Comparison of ENCODE assay signal across 8 cellular contexts in genomic region chr17:47695664-47696376, GRCh38. TPM values are rescaled to one million over a fixed set of nuclear protein-coding genes. Genes with fewer than 3 reads are reported as not detected.
DNase-seq lines count a peak whose midpoint lies in the region; ATAC-seq lines count a peak whose summit lies in the region.

No MANE protein-coding gene starts in this region.

- ATAC-seq in CD4-positive, CD25-positive, alpha-beta regulatory T cell (ENCODE audit: low read depth in 2 of 2): no peak
- ATAC-seq in GM19035 (IDR thresholded peaks at IDR 0.05; ENCODE audit: unreplicated experiment) (no peak), HG03439 (IDR thresholded peaks at IDR 0.05; ENCODE audit: unreplicated experiment) (no peak)

- no peaks in the 10 kb centered on the region for H3K36me3 ChIP-seq in CD4-positive, CD25-positive, alpha-beta regulatory T cell (ENCODE audit: control insufficient read depth, insufficient read depth, low read length)
- H3K36me3 ChIP-seq in NT2/D1 (ENCODE audit: insufficient read depth, insufficient read length, low read length) (peaks cover 36% of the 10 kb centered on the region), esophagus (ENCODE audit: control insufficient read depth in 2 of 2, insufficient read depth in 2 of 2, low read length in 1 of 2) (peaks cover 4 to 9% of the 10 kb centered on the region in 2 donors), neuron (ENCODE audit: insufficient read depth, low read length) (peaks cover 9% of the 10 kb centered on the region)

- H3K9ac ChIP-seq in NT2/D1 (ENCODE audit: insufficient read length, low read depth): peak overlapping the region; percentile 96

- no peaks in the 10 kb centered on the region for H3K27me3 ChIP-seq in CD4-positive, CD25-positive, alpha-beta regulatory T cell (ENCODE audit: control insufficient read depth, insufficient read depth, low read length)
- H3K27me3 ChIP-seq in NT2/D1 (ENCODE audit: insufficient read depth, insufficient read length) (no peaks in the 10 kb centered on the region), esophagus (ENCODE audit: control insufficient read depth in 1 of 2, insufficient read depth in 2 of 2, low read length in 2 of 2) (no peaks in the 10 kb centered on the region), neuron (ENCODE audit: insufficient read depth, low read length) (no peaks in the 10 kb centered on the region)

- H3K9me3 ChIP-seq in CD4-positive, CD25-positive, alpha-beta regulatory T cell (ENCODE audit: control insufficient read depth in 2 of 2, low read length in 2 of 2): no peaks in the 10 kb centered on the region
- H3K9me3 ChIP-seq in NT2/D1 (ENCODE audit: insufficient read depth, low read length) (no peaks in the 10 kb centered on the region), esophagus (ENCODE audit: control insufficient read depth in 2 of 2, insufficient read depth in 1 of 2, low read depth in 1 of 2, low read length in 1 of 2) (no peaks in the 10 kb centered on the region), neuron (ENCODE audit: low read length) (no peaks in the 10 kb centered on the region)

- no peak for DNase-seq in CD4-positive, CD25-positive, alpha-beta regulatory T cell
- DNase-seq in NT2/D1 (ENCODE audit: low read depth, low spot score) (no peak), inferior parietal cortex (ENCODE audit: extremely low spot score) (no peak), DMS 273 treated with DMSO at 0.1 percent for 48 hours (lab: John Stamatoyannopoulos, UW) (no peak)

- no peak overlapping the region for H3K4me3 ChIP-seq in CD4-positive, CD25-positive, alpha-beta regulatory T cell (ENCODE audit: low read depth, low read length)
- H3K4me3 ChIP-seq in NT2/D1 (ENCODE audit: insufficient read length, low read depth) (peak overlapping the region; percentile 87), esophagus (ENCODE audit: low read depth in 1 of 2, low read length in 2 of 2) (peak overlapping the region; percentile 50 to 87), neuron (ENCODE audit: low read length) (peak overlapping the region; percentile 55)

- no peak overlapping the region for H2AFZ ChIP-seq in neuron (ENCODE audit: low read depth, low read length)

- H3K27me3 Mint-ChIP-seq in CD4-positive, CD25-positive, alpha-beta regulatory T cell: peaks cover 24% of the 10 kb centered on the region

- H3K4me1 ChIP-seq in CD4-positive, CD25-positive, alpha-beta regulatory T cell (ENCODE audit: control insufficient read depth, insufficient read depth, low read length, poor library complexity, severe bottlenecking): peaks cover 23% of the 10 kb centered on the region
- H3K4me1 ChIP-seq in NT2/D1 (ENCODE audit: insufficient read depth, insufficient read length) (peaks cover 26% of the 10 kb centered on the region), esophagus (ENCODE audit: control insufficient read depth in 2 of 2, insufficient read depth in 2 of 2, low read length in 1 of 2) (peaks cover 0 to 22% of the 10 kb centered on the region in 2 donors), neuron (ENCODE audit: insufficient read depth, low read length) (peaks cover 27% of the 10 kb centered on the region)

- peaks cover 0 to 37% (median 14%) of the 10 kb centered on the region in 4 donors for H3K4me1 Mint-ChIP-seq in CD4-positive, CD25-positive, alpha-beta regulatory T cell

- no peaks in the 10 kb centered on the region for H3K9me3 Mint-ChIP-seq in CD4-positive, CD25-positive, alpha-beta regulatory T cell

- peak overlapping the region; percentile 73 to 89 (median 88) for H3K4me3 Mint-ChIP-seq in CD4-positive, CD25-positive, alpha-beta regulatory T cell

- no peak overlapping the region for H3K27ac Mint-ChIP-seq in CD4-positive, CD25-positive, alpha-beta regulatory T cell

- WGBS in esophagus, 2 donors: 57 to 58% methylated on average over 32 of the region's 32 CpGs

- peak overlapping the region; percentile 55 for H3K27ac ChIP-seq in CD4-positive, CD25-positive, alpha-beta regulatory T cell (ENCODE audit: insufficient read depth, low read length, poor library complexity, severe bottlenecking)
- H3K27ac ChIP-seq in esophagus (ENCODE audit: low read depth in 2 of 2, low read length in 1 of 2): peak overlapping the region; percentile 74 to 81

- no peaks in the 10 kb centered on the region for H3K36me3 Mint-ChIP-seq in CD4-positive, CD25-positive, alpha-beta regulatory T cell

RNA-seq across cellular contexts. Expression of gene TBKBP1, which starts 1.9 kb away (rescaled TPM):
- total RNA-seq in CD4-positive, CD25-positive, alpha-beta regulatory T cell: 6.1 TPM
- under 1 TPM; 0.11 to 0.60 (median 0.51) TPM for polyA plus RNA-seq in CD4-positive, CD25-positive, alpha-beta regulatory T cell
- polyA plus RNA-seq in esophagus: 10 to 100 TPM in 1 of 2 donors, 1 to 10 TPM in 1; 9.2 to 17.1 TPM

RNA-seq across cellular contexts. Expression of gene TBX21, which starts 37.2 kb away (rescaled TPM):
- total RNA-seq in CD4-positive, CD25-positive, alpha-beta regulatory T cell: 15.7 TPM
- polyA plus RNA-seq in CD4-positive, CD25-positive, alpha-beta regulatory T cell: 1 to 10 TPM; 3.8 to 8.5 (median 5.2) TPM
- polyA plus RNA-seq in esophagus: under 1 TPM; 0.18 to 0.24 TPM

RNA-seq across cellular contexts. Expression of gene KPNB1, which starts 46.1 kb away (rescaled TPM):
- 242 TPM for total RNA-seq in CD4-positive, CD25-positive, alpha-beta regulatory T cell
- polyA plus RNA-seq in CD4-positive, CD25-positive, alpha-beta regulatory T cell: 10 to 100 TPM; 20.4 to 27.2 (median 23.3) TPM
- polyA plus RNA-seq in esophagus: 10 to 100 TPM; 40.8 to 75.5 TPM

Comparison
In these comparisons a context has a peak if more than half of its experiments do, and no peak if none do; other contexts are left out.
1. RNA of gene TBKBP1, which starts 1.9 kb away (polyA plus RNA-seq): 9.2 to 17.1 TPM in esophagus; 0.11 to 0.60 TPM in CD4-positive, CD25-positive, alpha-beta regulatory T cell; every median in the first group is over 4 times any median in the second.